In the genomic region with DNA sequence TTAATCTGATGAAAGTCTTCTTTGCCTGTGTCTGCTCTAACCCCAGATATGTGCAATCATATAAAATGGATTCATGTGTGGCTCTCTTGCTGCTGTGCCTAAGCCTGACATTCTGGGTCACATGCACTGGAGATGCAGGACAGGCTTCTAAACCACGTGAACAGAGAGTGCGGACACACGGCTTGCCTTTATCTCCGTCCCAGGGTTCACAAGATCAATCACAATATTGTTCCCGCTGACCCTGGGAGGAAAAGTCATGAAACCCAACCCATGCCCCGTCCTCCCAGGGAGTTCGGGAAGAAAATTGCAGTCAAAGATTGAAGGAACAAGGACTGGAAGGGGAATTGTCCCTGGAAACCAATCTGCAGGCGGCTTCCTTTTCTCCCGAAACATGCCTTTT, we compare ENCODE assay signal across 1 cellular context.
TF ChIP-seq lines count a peak whose summit lies in the region.

No MANE protein-coding gene starts in this region.

TF ChIP-seq in HepG2, 621 proteins besides CTCF, POLR2A, EP300 and RAD21 (continued from another document):
- TF ChIP-seq, protein P1, sequence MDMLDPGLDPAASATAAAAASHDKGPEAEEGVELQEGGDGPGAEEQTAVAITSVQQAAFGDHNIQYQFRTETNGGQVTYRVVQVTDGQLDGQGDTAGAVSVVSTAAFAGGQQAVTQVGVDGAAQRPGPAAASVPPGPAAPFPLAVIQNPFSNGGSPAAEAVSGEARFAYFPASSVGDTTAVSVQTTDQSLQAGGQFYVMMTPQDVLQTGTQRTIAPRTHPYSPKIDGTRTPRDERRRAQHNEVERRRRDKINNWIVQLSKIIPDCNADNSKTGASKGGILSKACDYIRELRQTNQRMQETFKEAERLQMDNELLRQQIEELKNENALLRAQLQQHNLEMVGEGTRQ (IDR thresholded peaks at IDR 0.05; ENCODE audit: low read depth, low read length), result peak; percentile 71
- TF ChIP-seq, protein P1 (CRISPR knock-in tag; IDR thresholded peaks at IDR 0.05; ENCODE audit: borderline replicate concordance), result peak; percentile 72; the same call in 1 of the 2 replicates
- TF ChIP-seq MIXL1 (CRISPR knock-in tag; IDR thresholded peaks at IDR 0.05), result no peak
- TF ChIP-seq HDAC2 (CRISPR knock-in tag; IDR thresholded peaks at IDR 0.05), result peak; percentile 44; the same call in 1 of the 2 replicates
- peak; percentile 84 for TF ChIP-seq BHLHE40 (IDR thresholded peaks at IDR 0.05; ENCODE audit: low read length)
- TF ChIP-seq ZKSCAN1 (IDR thresholded peaks at IDR 0.05; ENCODE audit: low read length), result no peak
- TF ChIP-seq, protein P2, sequence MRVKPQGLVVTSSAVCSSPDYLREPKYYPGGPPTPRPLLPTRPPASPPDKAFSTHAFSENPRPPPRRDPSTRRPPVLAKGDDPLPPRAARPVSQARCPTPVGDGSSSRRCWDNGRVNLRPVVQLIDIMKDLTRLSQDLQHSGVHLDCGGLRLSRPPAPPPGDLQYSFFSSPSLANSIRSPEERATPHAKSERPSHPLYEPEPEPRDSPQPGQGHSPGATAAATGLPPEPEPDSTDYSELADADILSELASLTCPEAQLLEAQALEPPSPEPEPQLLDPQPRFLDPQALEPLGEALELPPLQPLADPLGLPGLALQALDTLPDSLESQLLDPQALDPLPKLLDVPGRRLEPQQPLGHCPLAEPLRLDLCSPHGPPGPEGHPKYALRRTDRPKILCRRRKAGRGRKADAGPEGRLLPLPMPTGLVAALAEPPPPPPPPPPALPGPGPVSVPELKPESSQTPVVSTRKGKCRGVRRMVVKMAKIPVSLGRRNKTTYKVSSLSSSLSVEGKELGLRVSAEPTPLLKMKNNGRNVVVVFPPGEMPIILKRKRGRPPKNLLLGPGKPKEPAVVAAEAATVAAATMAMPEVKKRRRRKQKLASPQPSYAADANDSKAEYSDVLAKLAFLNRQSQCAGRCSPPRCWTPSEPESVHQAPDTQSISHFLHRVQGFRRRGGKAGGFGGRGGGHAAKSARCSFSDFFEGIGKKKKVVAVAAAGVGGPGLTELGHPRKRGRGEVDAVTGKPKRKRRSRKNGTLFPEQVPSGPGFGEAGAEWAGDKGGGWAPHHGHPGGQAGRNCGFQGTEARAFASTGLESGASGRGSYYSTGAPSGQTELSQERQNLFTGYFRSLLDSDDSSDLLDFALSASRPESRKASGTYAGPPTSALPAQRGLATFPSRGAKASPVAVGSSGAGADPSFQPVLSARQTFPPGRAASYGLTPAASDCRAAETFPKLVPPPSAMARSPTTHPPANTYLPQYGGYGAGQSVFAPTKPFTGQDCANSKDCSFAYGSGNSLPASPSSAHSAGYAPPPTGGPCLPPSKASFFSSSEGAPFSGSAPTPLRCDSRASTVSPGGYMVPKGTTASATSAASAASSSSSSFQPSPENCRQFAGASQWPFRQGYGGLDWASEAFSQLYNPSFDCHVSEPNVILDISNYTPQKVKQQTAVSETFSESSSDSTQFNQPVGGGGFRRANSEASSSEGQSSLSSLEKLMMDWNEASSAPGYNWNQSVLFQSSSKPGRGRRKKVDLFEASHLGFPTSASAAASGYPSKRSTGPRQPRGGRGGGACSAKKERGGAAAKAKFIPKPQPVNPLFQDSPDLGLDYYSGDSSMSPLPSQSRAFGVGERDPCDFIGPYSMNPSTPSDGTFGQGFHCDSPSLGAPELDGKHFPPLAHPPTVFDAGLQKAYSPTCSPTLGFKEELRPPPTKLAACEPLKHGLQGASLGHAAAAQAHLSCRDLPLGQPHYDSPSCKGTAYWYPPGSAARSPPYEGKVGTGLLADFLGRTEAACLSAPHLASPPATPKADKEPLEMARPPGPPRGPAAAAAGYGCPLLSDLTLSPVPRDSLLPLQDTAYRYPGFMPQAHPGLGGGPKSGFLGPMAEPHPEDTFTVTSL (CRISPR knock-in tag; IDR thresholded peaks at IDR 0.05; ENCODE audit: borderline replicate concordance), result peak; percentile 24; the same call in 1 of the 2 replicates
- peak; percentile 77 for TF ChIP-seq TCF7 (IDR thresholded peaks at IDR 0.05; ENCODE audit: low read depth)
- TF ChIP-seq, protein P3, sequence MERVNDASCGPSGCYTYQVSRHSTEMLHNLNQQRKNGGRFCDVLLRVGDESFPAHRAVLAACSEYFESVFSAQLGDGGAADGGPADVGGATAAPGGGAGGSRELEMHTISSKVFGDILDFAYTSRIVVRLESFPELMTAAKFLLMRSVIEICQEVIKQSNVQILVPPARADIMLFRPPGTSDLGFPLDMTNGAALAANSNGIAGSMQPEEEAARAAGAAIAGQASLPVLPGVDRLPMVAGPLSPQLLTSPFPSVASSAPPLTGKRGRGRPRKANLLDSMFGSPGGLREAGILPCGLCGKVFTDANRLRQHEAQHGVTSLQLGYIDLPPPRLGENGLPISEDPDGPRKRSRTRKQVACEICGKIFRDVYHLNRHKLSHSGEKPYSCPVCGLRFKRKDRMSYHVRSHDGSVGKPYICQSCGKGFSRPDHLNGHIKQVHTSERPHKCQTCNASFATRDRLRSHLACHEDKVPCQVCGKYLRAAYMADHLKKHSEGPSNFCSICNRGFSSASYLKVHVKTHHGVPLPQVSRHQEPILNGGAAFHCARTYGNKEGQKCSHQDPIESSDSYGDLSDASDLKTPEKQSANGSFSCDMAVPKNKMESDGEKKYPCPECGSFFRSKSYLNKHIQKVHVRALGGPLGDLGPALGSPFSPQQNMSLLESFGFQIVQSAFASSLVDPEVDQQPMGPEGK (CRISPR knock-in tag; IDR thresholded peaks at IDR 0.05), result peak; percentile 25; the same call in 1 of the 2 replicates
- peak; percentile 93; the same call in 1 of the 2 replicates for TF ChIP-seq SOX5 (CRISPR knock-in tag; IDR thresholded peaks at IDR 0.05; ENCODE audit: borderline replicate concordance)
- no peak for TF ChIP-seq PHF5A (CRISPR knock-in tag; IDR thresholded peaks at IDR 0.05; ENCODE audit: low read depth, unreplicated experiment)
- no peak for TF ChIP-seq XRCC5 (optimal IDR thresholded peaks at IDR 0.05; ENCODE audit: low read length)
- TF ChIP-seq SIX4 (CRISPR knock-in tag; IDR thresholded peaks at IDR 0.05), result peak; percentile 29; the same call in 1 of the 2 replicates
- TF ChIP-seq FOXK1 (CRISPR knock-in tag; IDR thresholded peaks at IDR 0.05; ENCODE audit: borderline replicate concordance, low read depth), result peak; percentile 60; the same call in 1 of the 2 replicates
- 0 out of 2 replicates have a peak, but pooled peaks have one; percentile 11 for TF ChIP-seq ELF1 (CRISPR knock-in tag; IDR thresholded peaks at IDR 0.05)
- no peak for TF ChIP-seq ZNF605 (CRISPR knock-in tag; IDR thresholded peaks at IDR 0.05)
- no peak for TF ChIP-seq RFX3 (CRISPR knock-in tag; IDR thresholded peaks at IDR 0.05)
- no peak for TF ChIP-seq HHEX (CRISPR knock-in tag; IDR thresholded peaks at IDR 0.05)
- TF ChIP-seq, protein P4, sequence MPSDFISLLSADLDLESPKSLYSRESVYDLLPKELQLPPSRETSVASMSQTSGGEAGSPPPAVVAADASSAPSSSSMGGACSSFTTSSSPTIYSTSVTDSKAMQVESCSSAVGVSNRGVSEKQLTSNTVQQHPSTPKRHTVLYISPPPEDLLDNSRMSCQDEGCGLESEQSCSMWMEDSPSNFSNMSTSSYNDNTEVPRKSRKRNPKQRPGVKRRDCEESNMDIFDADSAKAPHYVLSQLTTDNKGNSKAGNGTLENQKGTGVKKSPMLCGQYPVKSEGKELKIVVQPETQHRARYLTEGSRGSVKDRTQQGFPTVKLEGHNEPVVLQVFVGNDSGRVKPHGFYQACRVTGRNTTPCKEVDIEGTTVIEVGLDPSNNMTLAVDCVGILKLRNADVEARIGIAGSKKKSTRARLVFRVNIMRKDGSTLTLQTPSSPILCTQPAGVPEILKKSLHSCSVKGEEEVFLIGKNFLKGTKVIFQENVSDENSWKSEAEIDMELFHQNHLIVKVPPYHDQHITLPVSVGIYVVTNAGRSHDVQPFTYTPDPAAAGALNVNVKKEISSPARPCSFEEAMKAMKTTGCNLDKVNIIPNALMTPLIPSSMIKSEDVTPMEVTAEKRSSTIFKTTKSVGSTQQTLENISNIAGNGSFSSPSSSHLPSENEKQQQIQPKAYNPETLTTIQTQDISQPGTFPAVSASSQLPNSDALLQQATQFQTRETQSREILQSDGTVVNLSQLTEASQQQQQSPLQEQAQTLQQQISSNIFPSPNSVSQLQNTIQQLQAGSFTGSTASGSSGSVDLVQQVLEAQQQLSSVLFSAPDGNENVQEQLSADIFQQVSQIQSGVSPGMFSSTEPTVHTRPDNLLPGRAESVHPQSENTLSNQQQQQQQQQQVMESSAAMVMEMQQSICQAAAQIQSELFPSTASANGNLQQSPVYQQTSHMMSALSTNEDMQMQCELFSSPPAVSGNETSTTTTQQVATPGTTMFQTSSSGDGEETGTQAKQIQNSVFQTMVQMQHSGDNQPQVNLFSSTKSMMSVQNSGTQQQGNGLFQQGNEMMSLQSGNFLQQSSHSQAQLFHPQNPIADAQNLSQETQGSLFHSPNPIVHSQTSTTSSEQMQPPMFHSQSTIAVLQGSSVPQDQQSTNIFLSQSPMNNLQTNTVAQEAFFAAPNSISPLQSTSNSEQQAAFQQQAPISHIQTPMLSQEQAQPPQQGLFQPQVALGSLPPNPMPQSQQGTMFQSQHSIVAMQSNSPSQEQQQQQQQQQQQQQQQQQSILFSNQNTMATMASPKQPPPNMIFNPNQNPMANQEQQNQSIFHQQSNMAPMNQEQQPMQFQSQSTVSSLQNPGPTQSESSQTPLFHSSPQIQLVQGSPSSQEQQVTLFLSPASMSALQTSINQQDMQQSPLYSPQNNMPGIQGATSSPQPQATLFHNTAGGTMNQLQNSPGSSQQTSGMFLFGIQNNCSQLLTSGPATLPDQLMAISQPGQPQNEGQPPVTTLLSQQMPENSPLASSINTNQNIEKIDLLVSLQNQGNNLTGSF (CRISPR knock-in tag; IDR thresholded peaks at IDR 0.05), result no peak
- peak; percentile 88; the same call in 1 of the 2 replicates for TF ChIP-seq HMG20A (CRISPR knock-in tag; IDR thresholded peaks at IDR 0.05; ENCODE audit: borderline replicate concordance)
- TF ChIP-seq KDM6A (CRISPR knock-in tag; IDR thresholded peaks at IDR 0.05; ENCODE audit: low read depth), result 0 out of 2 replicates have a peak, but pooled peaks have one; percentile 42
- TF ChIP-seq KLF11 (CRISPR knock-in tag; IDR thresholded peaks at IDR 0.05), result no peak
- no peak for TF ChIP-seq ZBTB3 (CRISPR knock-in tag; IDR thresholded peaks at IDR 0.05; ENCODE audit: borderline replicate concordance, low read depth)
- TF ChIP-seq GATAD2A (CRISPR knock-in tag; IDR thresholded peaks at IDR 0.05), result peak; percentile 66
- TF ChIP-seq, protein P5, sequence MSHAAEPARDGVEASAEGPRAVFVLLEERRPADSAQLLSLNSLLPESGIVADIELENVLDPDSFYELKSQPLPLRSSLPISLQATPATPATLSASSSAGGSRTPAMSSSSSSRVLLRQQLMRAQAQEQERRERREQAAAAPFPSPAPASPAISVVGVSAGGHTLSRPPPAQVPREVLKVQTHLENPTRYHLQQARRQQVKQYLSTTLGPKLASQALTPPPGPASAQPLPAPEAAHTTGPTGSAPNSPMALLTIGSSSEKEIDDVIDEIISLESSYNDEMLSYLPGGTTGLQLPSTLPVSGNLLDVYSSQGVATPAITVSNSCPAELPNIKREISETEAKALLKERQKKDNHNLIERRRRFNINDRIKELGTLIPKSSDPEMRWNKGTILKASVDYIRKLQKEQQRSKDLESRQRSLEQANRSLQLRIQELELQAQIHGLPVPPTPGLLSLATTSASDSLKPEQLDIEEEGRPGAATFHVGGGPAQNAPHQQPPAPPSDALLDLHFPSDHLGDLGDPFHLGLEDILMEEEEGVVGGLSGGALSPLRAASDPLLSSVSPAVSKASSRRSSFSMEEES (CRISPR knock-in tag; IDR thresholded peaks at IDR 0.05), result peak; percentile 90
- TF ChIP-seq KAT7 (CRISPR knock-in tag; IDR thresholded peaks at IDR 0.05; ENCODE audit: borderline replicate concordance), result no peak
- TF ChIP-seq, protein P6, sequence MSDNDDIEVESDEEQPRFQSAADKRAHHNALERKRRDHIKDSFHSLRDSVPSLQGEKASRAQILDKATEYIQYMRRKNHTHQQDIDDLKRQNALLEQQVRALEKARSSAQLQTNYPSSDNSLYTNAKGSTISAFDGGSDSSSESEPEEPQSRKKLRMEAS (IDR thresholded peaks at IDR 0.05), result peak; percentile 70
- TF ChIP-seq, protein P7, sequence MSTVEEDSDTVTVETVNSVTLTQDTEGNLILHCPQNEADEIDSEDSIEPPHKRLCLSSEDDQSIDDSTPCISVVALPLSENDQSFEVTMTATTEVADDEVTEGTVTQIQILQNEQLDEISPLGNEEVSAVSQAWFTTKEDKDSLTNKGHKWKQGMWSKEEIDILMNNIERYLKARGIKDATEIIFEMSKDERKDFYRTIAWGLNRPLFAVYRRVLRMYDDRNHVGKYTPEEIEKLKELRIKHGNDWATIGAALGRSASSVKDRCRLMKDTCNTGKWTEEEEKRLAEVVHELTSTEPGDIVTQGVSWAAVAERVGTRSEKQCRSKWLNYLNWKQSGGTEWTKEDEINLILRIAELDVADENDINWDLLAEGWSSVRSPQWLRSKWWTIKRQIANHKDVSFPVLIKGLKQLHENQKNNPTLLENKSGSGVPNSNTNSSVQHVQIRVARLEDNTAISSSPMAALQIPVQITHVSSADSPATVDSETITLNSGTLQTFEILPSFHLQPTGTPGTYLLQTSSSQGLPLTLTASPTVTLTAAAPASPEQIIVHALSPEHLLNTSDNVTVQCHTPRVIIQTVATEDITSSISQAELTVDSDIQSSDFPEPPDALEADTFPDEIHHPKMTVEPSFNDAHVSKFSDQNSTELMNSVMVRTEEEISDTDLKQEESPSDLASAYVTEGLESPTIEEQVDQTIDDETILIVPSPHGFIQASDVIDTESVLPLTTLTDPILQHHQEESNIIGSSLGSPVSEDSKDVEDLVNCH (CRISPR knock-in tag; IDR thresholded peaks at IDR 0.05), result no peak
- no peak for TF ChIP-seq PRPF4 (IDR thresholded peaks at IDR 0.05; ENCODE audit: low read depth, low read length, poor library complexity, severe bottlenecking)
- no peak for TF ChIP-seq MTA1 (CRISPR knock-in tag; IDR thresholded peaks at IDR 0.05; ENCODE audit: borderline replicate concordance)
- TF ChIP-seq HNF4G (IDR thresholded peaks at IDR 0.05; ENCODE audit: borderline replicate concordance, low read depth, low read length), result peak; percentile 10; the same call in 1 of the 2 replicates
- TF ChIP-seq HNF4G (CRISPR knock-in tag; IDR thresholded peaks at IDR 0.05; ENCODE audit: borderline replicate concordance, low read depth), result no peak
TF ChIP-seq in HepG2: peak in this region for 62.
